In genomic region chr13:20993211-20993610, GRCh38 we compare ENCODE assay signal across 1 cellular context.
TF ChIP-seq lines count a peak whose summit lies in the region.

No MANE protein-coding gene starts in this region.

TF ChIP-seq in WTC11, 78 proteins besides CTCF, POLR2A, EP300 and RAD21 (continued from another document):
- TF ChIP-seq ARID4B (CRISPR knock-in tag; IDR thresholded peaks at IDR 0.05; ENCODE audit: borderline replicate concordance) (no peak), ZNF671 (CRISPR knock-in tag; IDR thresholded peaks at IDR 0.05) (no peak), GRHL2 (CRISPR knock-in tag; IDR thresholded peaks at IDR 0.05; ENCODE audit: insufficient replicate concordance, severe bottlenecking) (no peak), OVOL2 (CRISPR knock-in tag; IDR thresholded peaks at IDR 0.05; ENCODE audit: borderline replicate concordance) (no peak), IRF1 (CRISPR knock-in tag; IDR thresholded peaks at IDR 0.05) (no peak), CBFB (CRISPR knock-in tag; IDR thresholded peaks at IDR 0.05; ENCODE audit: low read depth) (no peak)
